30 cellular contexts compared by ENCODE assay signal in genomic region chr3:184455991-184456390, GRCh38.
"Had no signal": no experiment of that assay in that cellular context is flagged by ENCODE, and none has a peak within 500 bp of the region (broad histone marks: within the 10 kb centered on the region; RNA-seq: fewer than 3 reads in every experiment).

No MANE protein-coding gene starts in this region.

- H3K27ac ChIP-seq: brain microvascular endothelial cell, coronary artery, dorsolateral prefrontal cortex, foreskin keratinocyte, gastrocnemius medialis, heart left ventricle, hepatocyte, WERI-Rb-1 had no signal

- DNase-seq: activated B cell treated with CpG ODN at 0.5 μM for 24 hours; activated CD4-positive, alpha-beta T cell treated with anti-CD3 and anti-CD28 coated beads for 48 hours; activated CD4-positive, alpha-beta T cell treated with anti-CD3 and anti-CD28 coated beads, Interleukin-2, amount 50 U/mL, for 1 hour; activated CD4-positive, alpha-beta T cell treated with anti-CD3 and anti-CD28 coated beads, Interleukin-2, amount 50 U/mL, for 48 hours; activated CD8-positive, alpha-beta memory T cell treated with anti-CD3 and anti-CD28 coated beads for 24 hours; activated CD8-positive, alpha-beta memory T cell treated with anti-CD3 and anti-CD28 coated beads, Interleukin-2, amount 50 U/mL, for 4 hours; activated CD8-positive, alpha-beta T cell treated with anti-CD3 and anti-CD28 coated beads for 36 hours; activated gamma-delta T cell; activated naive CD4-positive, alpha-beta T cell; activated naive CD4-positive, alpha-beta T cell treated with anti-CD3 and anti-CD28 coated beads, Interleukin-2, amount 10 ng/mL, durations not matched to agents 7 days and 5 days; activated T-cell treated with anti-CD3 and anti-CD28 coated beads for 4 hours; activated T-cell treated with anti-CD3 and anti-CD28 coated beads, Interleukin-2, amount 50 U/mL, for 24 hours; activated T-cell treated with anti-CD3 and anti-CD28 coated beads, Interleukin-2, amount 50 U/mL, for 72 hours; amniotic stem cell; anterior cingulate cortex; brain microvascular endothelial cell; cerebellar nuclear complex; effector memory CD4-positive, alpha-beta T cell; endodermal cell; foreskin keratinocyte; gastrocnemius medialis; glutamatergic neuron; heart left ventricle; T-helper 1 cell; T-helper 17 cell; T1000; WERI-Rb-1 had no signal

- H3K36me3 ChIP-seq: brain microvascular endothelial cell, gastrocnemius medialis, heart left ventricle, WERI-Rb-1 had no signal

- H3K27me3 ChIP-seq: brain microvascular endothelial cell, dorsolateral prefrontal cortex, foreskin keratinocyte, gastrocnemius medialis, hepatocyte had no signal

- H3K9me3 ChIP-seq: gastrocnemius medialis, heart left ventricle had no signal

- H2AFZ ChIP-seq: hepatocyte had no signal

- H3K4me1 ChIP-seq: foreskin keratinocyte, gastrocnemius medialis, heart left ventricle had no signal

- H3K4me3 ChIP-seq: coronary artery, dorsolateral prefrontal cortex, gastrocnemius medialis, heart left ventricle, hepatocyte had no signal

- H3K4me2 ChIP-seq: hepatocyte had no signal
